2 cellular contexts compared by ENCODE assay signal in the genomic region with DNA sequence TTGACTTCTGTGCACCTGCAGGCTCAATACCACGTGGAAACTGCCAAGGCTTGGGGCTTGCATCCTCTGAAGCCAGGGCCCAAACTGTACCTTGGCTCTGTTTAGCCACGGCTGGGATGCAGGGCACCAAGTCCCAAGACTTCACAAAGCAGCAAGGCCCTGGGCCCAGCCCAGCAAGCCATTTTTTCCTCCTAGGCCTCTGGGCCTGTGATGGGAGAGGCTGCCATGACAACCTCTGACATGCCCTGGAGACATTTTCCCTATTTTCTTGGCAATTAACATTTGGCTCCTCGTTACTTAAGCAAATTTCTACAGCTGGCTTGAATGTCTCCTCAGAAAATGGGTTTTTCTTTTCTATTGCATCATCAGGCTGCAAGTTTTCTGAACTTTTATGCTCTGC.
TF ChIP-seq lines count a peak whose summit lies in the region.

No MANE protein-coding gene starts in this region.

TF ChIP-seq in A549, 52 proteins besides CTCF, POLR2A, EP300 and RAD21:
- peak; percentile 94 for TF ChIP-seq ZFP36 (IDR thresholded peaks at IDR 0.05; ENCODE audit: borderline replicate concordance, partially characterized antibody)

TF ChIP-seq in K562, 482 proteins besides CTCF, POLR2A, EP300 and RAD21:
- TF ChIP-seq ZFP36 (IDR thresholded peaks at IDR 0.05; ENCODE audit: low read depth, low read length, partially characterized antibody), result peak; percentile 58
